8 cellular contexts compared by ENCODE assay signal in genomic region chr19:7521551-7522071, GRCh38. TPM values are rescaled to one million over a fixed set of nuclear protein-coding genes. Genes with fewer than 3 reads are reported as not detected.
DNase-seq lines count a peak whose midpoint lies in the region; ATAC-seq and TF ChIP-seq lines count a peak whose summit lies in the region.

No MANE protein-coding gene starts in this region.

- intact Hi-C loops in HCT116 (cut with micrococcal nuclease) = loop anchor here (1.0 kb wide), 1 partner anchor 13 kb away; no protein-coding TSS in a partner anchor

- no peaks in the 10 kb centered on the region for H3K36me3 ChIP-seq in HCT116 (ENCODE audit: control insufficient read depth in 1 of 2, insufficient read depth in 2 of 2, low read length in 2 of 2)
- peaks cover 14 to 18% (median 17%) of the 10 kb centered on the region in 3 donors for H3K36me3 ChIP-seq in skeletal muscle tissue (ENCODE audit: control insufficient read depth in 3 of 3, insufficient read depth in 3 of 3, low read length in 3 of 3)

- no peak for ATAC-seq in HCT116

- peak overlapping the region; percentile 49; the same call in 1 of the 2 replicates for H3K27ac ChIP-seq in HCT116 (ENCODE audit: low read depth, low read length)
- H3K27ac ChIP-seq in skeletal muscle tissue (ENCODE audit: low read depth, low read length) = peak overlapping the region; percentile 29

- no peak for TF ChIP-seq RAD21 in HCT116 (IDR thresholded peaks at IDR 0.05; ENCODE audit: low read depth)

- H3K9me2 ChIP-seq in HCT116 (ENCODE audit: insufficient read depth) = no peaks in the 10 kb centered on the region

- no peaks in the 10 kb centered on the region for H4K20me1 ChIP-seq in HCT116 (ENCODE audit: insufficient read depth)

- POLR2A ChIA-PET in HCT116 (lab: Charles Lee) = interaction anchor here (0.8 to 1.4 kb wide), 3 partner anchors 15 to 47 kb away, joined by 3 to 5 read pairs (median 4); no protein-coding TSS in a partner anchor

- H3K4me2 ChIP-seq in HCT116 (ENCODE audit: low read length) = peak overlapping the region; percentile 98

- no peaks in the 10 kb centered on the region for H3K27me3 ChIP-seq in HCT116 (ENCODE audit: insufficient read depth, low read length)
- no peaks in the 10 kb centered on the region for H3K27me3 ChIP-seq in skeletal muscle tissue (ENCODE audit: control insufficient read depth in 3 of 3, insufficient read depth in 3 of 3, low read length in 3 of 3)

- H3K9ac ChIP-seq in HCT116 (ENCODE audit: low read length) (peak overlapping the region; percentile 28; the same call in 1 of the 2 replicates), skeletal muscle tissue (ENCODE audit: low read depth in 1 of 3, low read length in 3 of 3) (peak overlapping the region; percentile 60 to 83 (median 82))

- H3K9me3 ChIP-seq in HCT116 (ENCODE audit: control insufficient read depth in 1 of 2, insufficient read depth in 1 of 2, low read depth in 1 of 2, low read length in 2 of 2) (no peaks in the 10 kb centered on the region), skeletal muscle tissue (ENCODE audit: control insufficient read depth in 3 of 3, low read length in 3 of 3) (no peaks in the 10 kb centered on the region)

- H2AFZ ChIP-seq in HCT116 (ENCODE audit: low read depth, low read length, poor library complexity, severe bottlenecking) = no peak overlapping the region

- TF ChIP-seq POLR2A in HCT116 (IDR thresholded peaks at IDR 0.05; ENCODE audit: borderline replicate concordance, extremely low read depth, insufficient read depth, insufficient read length) = no peak

- RAD21 ChIA-PET in HCT116 (lab: Charles Lee; ENCODE audit: low non-redundant PET in 1 of 2, low total read pairs in 2 of 2, uncharacterized antibody in 2 of 2, unreplicated experiment in 2 of 2) = no interaction called here

- peaks cover 4% of the 10 kb centered on the region; the same call in 1 of the 2 replicates for H3K79me2 ChIP-seq in HCT116 (ENCODE audit: insufficient read depth, low read length)

- H3K4me3 ChIP-seq in HCT116 (replicated peaks in 1 of 2; ENCODE audit: low read depth in 1 of 2, low read length in 2 of 2) = peak overlapping the region in 1 of 2 experiments; percentile 89; a peak in 3 of 4 replicates
- H3K4me3 ChIP-seq in WI38 (ENCODE audit: low read depth, low read length) = peak overlapping the region; percentile 81
- peak overlapping the region; percentile 63 for H3K4me3 ChIP-seq in fibroblast of villous mesenchyme (ENCODE audit: low read depth, low read length)
- H3K4me3 ChIP-seq in skeletal muscle tissue (ENCODE audit: low read length in 3 of 3) = peak overlapping the region; percentile 72 to 87 (median 81)

- H3K4me1 ChIP-seq in HCT116 (ENCODE audit: control insufficient read depth in 1 of 2, insufficient read depth in 2 of 2, low read length in 2 of 2) (peaks cover 11 to 20% of the 10 kb centered on the region in 2 experiments; a peak in 3 of 4 replicates), skeletal muscle tissue (ENCODE audit: control insufficient read depth in 3 of 3, insufficient read depth in 3 of 3, low read length in 3 of 3) (peaks cover 21 to 34% (median 32%) of the 10 kb centered on the region in 3 donors)

- TF ChIP-seq CTCF in HCT116 (IDR thresholded peaks at IDR 0.05 in 2 of 3, conservative IDR thresholded peaks at IDR 0.05 in 1 of 3; ENCODE audit: borderline replicate concordance in 1 of 3, insufficient read depth in 1 of 3, low read depth in 2 of 3, low read length in 2 of 3) (no peak), WI38 (IDR thresholded peaks at IDR 0.05; ENCODE audit: low read depth, low read length) (no peak), fibroblast of villous mesenchyme (IDR thresholded peaks at IDR 0.05; ENCODE audit: insufficient read depth, low read depth, low read length) (no peak)

- DNase-seq in HCT116 (ENCODE audit: low read depth, low spot score) = no peak
- no peak for DNase-seq in fibroblast of villous mesenchyme (ENCODE audit: low read depth)
- DNase-seq in hippocampal formation (lab: John Stamatoyannopoulos, UW) = no peak
- no peak for DNase-seq in NCI-H1105 treated with DMSO at 0.1 percent for 48 hours (lab: John Stamatoyannopoulos, UW)
- no peak for DNase-seq in HK-2 (ENCODE audit: unreplicated experiment)
- no peak for DNase-seq in NOMO-1 treated with DMSO at 0.1 percent for 48 hours (lab: John Stamatoyannopoulos, UW; ENCODE audit: unreplicated experiment)

- CTCF ChIA-PET in HCT116 (lab: Charles Lee) = no interaction called here

- BruUV-seq in HCT116 (replicated peaks; lab: Mats Ljungman, UMichigan) = no TSS peak

TF ChIP-seq in HCT116, 20 proteins besides CTCF, POLR2A, EP300 and RAD21:
- no peak for TF ChIP-seq EGR1 (IDR thresholded peaks at IDR 0.05; ENCODE audit: low read depth)
- no peak for TF ChIP-seq EZH2phosphoT487 (IDR thresholded peaks at IDR 0.05; ENCODE audit: borderline replicate concordance)
- TF ChIP-seq CBX3 (IDR thresholded peaks at IDR 0.05; ENCODE audit: low read depth) = no peak
- TF ChIP-seq TCF7L2 (IDR thresholded peaks at IDR 0.05; ENCODE audit: borderline replicate concordance, extremely low read depth, insufficient read depth, insufficient read length) = no peak
- TF ChIP-seq MAX (IDR thresholded peaks at IDR 0.05) = no peak
- TF ChIP-seq SIN3A (IDR thresholded peaks at IDR 0.05; ENCODE audit: low read depth) = no peak

RNA-seq across cellular contexts. Expression of gene MCOLN1, which starts 0.8 kb away (rescaled TPM):
- total RNA-seq in HCT116 (2021; ENCODE audit: unreplicated experiment) (19.1 TPM), fibroblast of villous mesenchyme (5.5 and 8.6 TPM in 2 replicates), skeletal muscle tissue (5.2 TPM)
- 15.5 and 19.6 TPM in 2 replicates for polyA plus RNA-seq in HCT116 (2012)

RNA-seq across cellular contexts. Expression of gene ZNF358, which starts 5.7 kb away (rescaled TPM):
- 20.7 TPM for total RNA-seq in HCT116 (2021; ENCODE audit: unreplicated experiment)
- 20.5 and 21.0 TPM in 2 replicates for polyA plus RNA-seq in HCT116 (2012)
- total RNA-seq in fibroblast of villous mesenchyme = 13.8 and 20.9 TPM in 2 replicates
- total RNA-seq in skeletal muscle tissue = 14.6 TPM

RNA-seq across cellular contexts. Expression of gene PNPLA6, which starts 13.9 kb away (rescaled TPM):
- 159 TPM for total RNA-seq in HCT116 (2021; ENCODE audit: unreplicated experiment)
- polyA plus RNA-seq in HCT116 (2012) = 84.5 and 99.9 TPM in 2 replicates
- total RNA-seq in fibroblast of villous mesenchyme = 101 and 106 TPM in 2 replicates
- 52.7 TPM for total RNA-seq in skeletal muscle tissue

RNA-seq across cellular contexts. Expression of gene PEX11G, which starts 32.8 kb away (rescaled TPM):
- total RNA-seq in HCT116 (2021; ENCODE audit: unreplicated experiment) (6.4 TPM), fibroblast of villous mesenchyme (2.3 and 2.6 TPM in 2 replicates), skeletal muscle tissue (3.1 TPM)
- polyA plus RNA-seq in HCT116 (2012) = 4.7 and 5.1 TPM in 2 replicates
